In the genomic region with DNA sequence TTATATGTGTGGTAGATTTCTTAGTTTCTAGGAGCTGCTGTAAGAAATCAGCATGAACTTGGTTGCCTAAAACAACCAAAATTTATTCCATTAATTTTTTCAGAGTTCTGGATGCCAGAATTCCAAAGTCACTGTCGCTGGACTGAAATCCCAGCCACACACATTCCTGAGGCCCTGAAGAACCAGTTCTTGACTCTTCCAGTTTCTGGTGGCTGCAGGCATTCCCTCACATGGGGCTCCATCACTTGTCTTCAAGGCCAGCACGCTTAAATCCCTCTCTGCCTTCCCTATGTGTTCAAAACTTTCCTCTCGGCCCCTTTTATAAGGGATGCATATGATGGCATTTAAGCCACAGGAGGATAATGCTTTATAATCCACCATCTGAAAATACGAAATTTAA, we compare ENCODE assay signal across 22 cellular contexts.
"Had no signal": no experiment of that assay in that cellular context is flagged by ENCODE, and none has a peak within 500 bp of the region (broad histone marks: within the 10 kb centered on the region; RNA-seq: fewer than 3 reads in every experiment).

No MANE protein-coding gene starts in this region.

- H3K9ac ChIP-seq: KMS-11 had no signal

- H3K27me3 ChIP-seq: SJCRH30 had no signal

- H3K27ac ChIP-seq: KMS-11, SJCRH30 had no signal

- FAIRE-seq: HepG2 had no signal

- H3K4me1 ChIP-seq: SJCRH30 had no signal

- H3K36me3 ChIP-seq: SJCRH30 had no signal

- H3K4me3 ChIP-seq: SJCRH30 had no signal

- H3K9me3 ChIP-seq: SJCRH30 had no signal

- DNase-seq: IMR-90, Kasumi-1, MM.1S, NCI-H1092 treated with DMSO at 0.1 percent for 48 hours, NCI-H1436, NCI-H187, NCI-H2029, NCI-H2081 treated with DMSO at 0.1 percent for 48 hours, NCI-H2171, NCI-H226, NCI-H446, NCI-H510A, NCI-H524 treated with DMSO at 0.1 percent for 48 hours, NCI-H69, NCI-H774, SHP77 treated with DMSO at 0.1 percent for 48 hours, SJCRH30 had no signal

- H3K4me2 ChIP-seq: KMS-11 had no signal

- ATAC-seq: HepG2, Panc1, Right ventricle myocardium inferior, SK-N-SH treated with all-trans-retinoic acid at 6 μM for 48 hours had no signal
